Comparison of ENCODE assay signal across 18 cellular contexts in the genomic region with DNA sequence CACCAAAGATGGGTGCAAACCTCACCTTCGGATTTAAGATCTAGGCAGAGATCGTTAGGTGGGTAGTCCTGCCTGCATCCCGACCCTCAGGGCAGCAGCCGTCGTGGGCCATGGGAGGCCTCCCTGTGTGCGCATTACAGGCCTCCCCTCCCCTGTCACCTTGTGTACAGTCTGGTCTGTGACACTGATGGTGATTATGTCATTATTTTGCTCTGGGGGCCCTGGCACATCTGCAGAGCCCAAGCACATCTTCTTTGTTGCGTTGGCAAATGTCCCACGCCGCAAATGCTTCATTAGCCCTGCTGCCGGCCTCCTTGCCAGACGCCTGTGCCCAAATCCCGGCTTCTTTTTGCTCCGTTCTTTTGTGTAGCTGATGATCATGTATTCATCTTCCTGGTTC. TPM values are rescaled to one million over a fixed set of nuclear protein-coding genes. Genes with fewer than 3 reads are reported as not detected.
A peak's percentile ranks its signal among the peaks of the same experiment; 100 is the strongest.
DNase-seq lines count a peak whose midpoint lies in the region; ATAC-seq lines count a peak whose summit lies in the region.
"Had no signal": no experiment of that assay in that cellular context is flagged by ENCODE, and none has a peak within 500 bp of the region (broad histone marks: within the 10 kb centered on the region; RNA-seq: fewer than 3 reads in every experiment).

No MANE protein-coding gene starts in this region.

- H3K4me3 Mint-ChIP-seq in activated T-cell treated with anti-CD3 and anti-CD28 coated beads, Interleukin-2, amount 50 U/mL, for 4 hours, result peak overlapping the region; percentile 3
- H3K4me3 Mint-ChIP-seq: activated CD4-positive, alpha-beta T cell treated with anti-CD3 and anti-CD28 coated beads for 36 hours; naive thymus-derived CD8-positive, alpha-beta T cell had no signal

- H3K27ac ChIP-seq in angular gyrus (ENCODE audit: low read depth, low read length), result peak overlapping the region; percentile 74
- H3K27ac ChIP-seq: epithelial cell of prostate, RWPE1 had no signal

- no peak for ATAC-seq in activated T-cell treated with anti-CD3 and anti-CD28 coated beads, Interleukin-2, amount 50 U/mL, for 4 hours
- ATAC-seq in HG02623 (IDR thresholded peaks at IDR 0.05; ENCODE audit: unreplicated experiment) (no peak), HG03378 (IDR thresholded peaks at IDR 0.05; ENCODE audit: unreplicated experiment) (no peak)
- ATAC-seq: naive thymus-derived CD8-positive, alpha-beta T cell had no signal

- peaks cover 3% of the 10 kb centered on the region for H3K27me3 Mint-ChIP-seq in activated T-cell treated with anti-CD3 and anti-CD28 coated beads, Interleukin-2, amount 50 U/mL, for 4 hours (ENCODE audit: low read depth)

- H3K4me1 Mint-ChIP-seq in activated T-cell treated with anti-CD3 and anti-CD28 coated beads, Interleukin-2, amount 50 U/mL, for 4 hours (ENCODE audit: low read depth), result peaks cover 10% of the 10 kb centered on the region
- H3K4me1 Mint-ChIP-seq: naive thymus-derived CD8-positive, alpha-beta T cell had no signal

- no peak for DNase-seq in activated T-cell treated with anti-CD3 and anti-CD28 coated beads, Interleukin-2, amount 50 U/mL, for 4 hours
- DNase-seq in activated T-cell treated with anti-CD3 and anti-CD28 coated beads for 4 hours, result no peak
- peak; percentile 71 to 92 for DNase-seq in NCI-H2081 (lab: John Stamatoyannopoulos, UW)
- peak; percentile 47 for DNase-seq in retina
- DNase-seq in D341Med (ENCODE audit: low spot score), result no peak
- DNase-seq: DMS 273 treated with DMSO at 0.1 percent for 48 hours; foreskin melanocyte; mesendoderm; stimulated activated CD4-positive, alpha-beta T cell treated with anti-CD3 and anti-CD28 coated beads, Interleukin-4, amount 100 ng/mL, for 1 hour had no signal

- no peaks in the 10 kb centered on the region for H3K36me3 Mint-ChIP-seq in activated T-cell treated with anti-CD3 and anti-CD28 coated beads, Interleukin-2, amount 50 U/mL, for 4 hours (ENCODE audit: insufficient read depth)
- H3K36me3 Mint-ChIP-seq: naive thymus-derived CD8-positive, alpha-beta T cell had no signal

- H3K9me3 Mint-ChIP-seq in activated T-cell treated with anti-CD3 and anti-CD28 coated beads, Interleukin-2, amount 50 U/mL, for 4 hours, result peaks cover 3% of the 10 kb centered on the region
- H3K9me3 Mint-ChIP-seq: activated T-helper 2 cell treated with anti-CD3 and anti-CD28 coated beads, Interferon-gamma antibody, Interleukin-2, Interleukin-4, amounts not matched to agents 10 μg/mL and 5 μg/mL and 100 μg/mL, durations not matched to agents 14 hours and 24 hours and 36 hours had no signal

RNA-seq across cellular contexts. Expression of gene PROX1, which starts 31.7 kb away (rescaled TPM):
- under 1 TPM; 0.03 to 0.13 (median 0.08) TPM for total RNA-seq in activated T-cell treated with anti-CD3 and anti-CD28 coated beads, Interleukin-2, amount 50 U/mL, for 4 hours
- total RNA-seq: A673; activated T-helper 2 cell treated with anti-CD3 and anti-CD28 coated beads, Interferon-gamma antibody, Interleukin-2, Interleukin-4, amounts not matched to agents 10 μg/mL and 5 μg/mL and 100 μg/mL, durations not matched to agents 14 hours and 24 hours and 36 hours; naive thymus-derived CD8-positive, alpha-beta T cell had no signal

Comparison
In these comparisons a context has a peak if more than half of its experiments do, and no peak if none do; other contexts are left out.
1. DNase-seq: peak in NCI-H2081 (2 of 2) and retina (single experiment); none in activated T-cell treated with anti-CD3 and anti-CD28 coated beads, Interleukin-2, amount 50 U/mL, for 4 hours (single experiment), activated T-cell treated with anti-CD3 and anti-CD28 coated beads for 4 hours (single experiment) and D341Med (single experiment).